Comparison of ENCODE assay signal across 10 cellular contexts in genomic region chr1:31707711-31708110, GRCh38. TPM values are rescaled to one million over a fixed set of nuclear protein-coding genes. Genes with fewer than 3 reads are reported as not detected.
A peak's percentile ranks its signal among the peaks of the same experiment; 100 is the strongest.
DNase-seq lines count a peak whose midpoint lies in the region; ATAC-seq and TF ChIP-seq lines count a peak whose summit lies in the region.
"Had no signal": no experiment of that assay in that cellular context is flagged by ENCODE, and none has a peak within 500 bp of the region (broad histone marks: within the 10 kb centered on the region; RNA-seq: fewer than 3 reads in every experiment).

No MANE protein-coding gene starts in this region.

- H3K36me3 Mint-ChIP-seq in nephron (ENCODE audit: low read depth): no peaks in the 10 kb centered on the region

- H3K4me3 Mint-ChIP-seq in nephron: peak overlapping the region in 2 of 3 experiments; percentile 24 to 36
- H3K4me3 Mint-ChIP-seq: neural crest cell had no signal

- H3K79me2 ChIP-seq in Karpas-422 (ENCODE audit: low read length): no peaks in the 10 kb centered on the region

- H2AFZ ChIP-seq in Karpas-422 (ENCODE audit: low read length): no peak overlapping the region

- H4K20me1 ChIP-seq in Karpas-422 (ENCODE audit: insufficient read depth, low read depth, low read length): no peaks in the 10 kb centered on the region

- peaks cover 6% of the 10 kb centered on the region for H3K27me3 Mint-ChIP-seq in nephron (ENCODE audit: low read depth)

- H3K4me3 ChIP-seq in Karpas-422 (ENCODE audit: low read length) (no peak overlapping the region), astrocyte of the cerebellum (ENCODE audit: low read depth, low read length) (no peak overlapping the region), mucosa of descending colon (no peak overlapping the region)

- H3K27ac ChIP-seq in Karpas-422 (ENCODE audit: low read length): no peak overlapping the region

- H3K9me2 ChIP-seq in Karpas-422 (replicated peaks; ENCODE audit: insufficient read depth, low read length): no peaks in the 10 kb centered on the region

- no peak overlapping the region for H3K9ac ChIP-seq in Karpas-422 (ENCODE audit: low read length)

- no peaks in the 10 kb centered on the region for H3K27me3 ChIP-seq in Karpas-422 (ENCODE audit: low read length)

- H3K27ac Mint-ChIP-seq in nephron: peak overlapping the region; percentile 7 to 83 (median 79)

- intact Hi-C loops in mucosa of descending colon (cut with DNase I, micrococcal nuclease): no loop called here

- H3K36me3 ChIP-seq in Karpas-422 (ENCODE audit: insufficient read depth, low read length) (no peaks in the 10 kb centered on the region), mucosa of descending colon (ENCODE audit: low read depth) (no peaks in the 10 kb centered on the region)

- H3K9me3 Mint-ChIP-seq in nephron: no peaks in the 10 kb centered on the region
- H3K9me3 Mint-ChIP-seq: neural crest cell had no signal

- H3K4me2 ChIP-seq in Karpas-422 (ENCODE audit: low read depth, low read length, poor library complexity, severe bottlenecking): no peak overlapping the region

- H3K9me3 ChIP-seq in Karpas-422 (ENCODE audit: low read length): no peaks in the 10 kb centered on the region
- no peaks in the 10 kb centered on the region for H3K9me3 ChIP-seq in mucosa of descending colon

- DNase-seq in NCI-H82 (lab: John Stamatoyannopoulos, UW) (peak; percentile 30), NCI-H82 treated with DMSO at 0.1 percent for 48 hours (lab: John Stamatoyannopoulos, UW; ENCODE audit: unreplicated experiment) (no peak), Karpas-422 (peak; percentile 58), astrocyte of the cerebellum (ENCODE audit: low read depth) (no peak), mucosa of gallbladder (ENCODE audit: low spot score) (no peak), DMS53 (lab: John Stamatoyannopoulos, UW) (no peak), mucosa of descending colon (no peak)
- DNase-seq: NCI-H2029 treated with DMSO at 0.1 percent for 48 hours had no signal

- H3K4me1 ChIP-seq in Karpas-422 (ENCODE audit: low read length): peaks cover 6% of the 10 kb centered on the region; the same call in 1 of the 2 replicates
- peaks cover 21% of the 10 kb centered on the region for H3K4me1 ChIP-seq in mucosa of descending colon (ENCODE audit: low read depth)

- peaks cover 68% of the 10 kb centered on the region for H3K4me1 Mint-ChIP-seq in nephron

- no peak for ATAC-seq in mucosa of descending colon

- in situ Hi-C loops in astrocyte of the cerebellum (cut with HindIII; ENCODE audit: low sequenced_read_pairs): no loop called here

- TF ChIP-seq CTCF in astrocyte of the cerebellum (IDR thresholded peaks at IDR 0.05; ENCODE audit: low read depth, low read length, missing control alignments) (peak; percentile 37), nephron (IDR thresholded peaks at IDR 0.05; ENCODE audit: unreplicated experiment in 3 of 3) (no peak), mucosa of descending colon (IDR thresholded peaks at IDR 0.05) (no peak)

RNA-seq across cellular contexts. Expression of gene COL16A1, which starts 3.9 kb away (rescaled TPM):
- not detected in 2 replicates for total RNA-seq in Karpas-422 (2014; rRNA removed; shearing (Covaris generic); ENCODE audit: low replicate concordance)
- total RNA-seq in mucosa of gallbladder (52.5 TPM), mucosa of descending colon (10 to 100 TPM; 11.2 to 62.9 (median 19.3) TPM)

RNA-seq across cellular contexts. Expression of gene ADGRB2, which starts 56.4 kb away (rescaled TPM):
- total RNA-seq in Karpas-422 (2014; rRNA removed; shearing (Covaris generic); ENCODE audit: low replicate concordance): 9.2 and 28.5 TPM in 2 replicates
- 6.0 TPM for total RNA-seq in mucosa of gallbladder
- 1 to 10 TPM in 1 of 3 donors, under 1 TPM in 2; 0.55 to 3.8 (median 0.65) TPM for total RNA-seq in mucosa of descending colon

Comparison
In these comparisons a context has a peak if more than half of its experiments do, and no peak if none do; other contexts are left out.
1. DNase-seq: peak in NCI-H82 (single experiment) and Karpas-422 (single experiment); none in NCI-H82 treated with DMSO at 0.1 percent for 48 hours (single experiment), astrocyte of the cerebellum (single experiment), mucosa of gallbladder (single experiment), DMS53 (single experiment) and mucosa of descending colon (0 of 3).
2. RNA of gene COL16A1, which starts 3.9 kb away (total RNA-seq): 52.5 TPM in mucosa of gallbladder (single experiment) and 11.2 to 62.9 TPM in mucosa of descending colon; not detected in Karpas-422; every median in the first group is over 10 times any median in the second.